1 cellular context compared by ENCODE assay signal in genomic region chr5:179550511-179551342, GRCh38.
A peak's percentile ranks its signal among the peaks of the same experiment; 100 is the strongest.
TF ChIP-seq lines count a peak whose summit lies in the region.

TSS of gene RUFY1 (plus strand) at chr5:179550554. CDS start at chr5:179550570, 16 bp downstream.

TF ChIP-seq in K562, 482 proteins besides CTCF, POLR2A, EP300 and RAD21 (continued from another document and continues in another):
- TF ChIP-seq ZNF511 (CRISPR knock-in tag; IDR thresholded peaks at IDR 0.05) (peak; percentile 21; the same call in 1 of the 2 replicates), VEZF1 (CRISPR knock-in tag; IDR thresholded peaks at IDR 0.05) (peak; percentile 98), ELF2 (CRISPR knock-in tag; IDR thresholded peaks at IDR 0.05) (peak; percentile 55; the same call in 1 of the 2 replicates), HMBOX1 (IDR thresholded peaks at IDR 0.05) (peak; percentile 13; the same call in 1 of the 2 replicates), EGR1 (conservative IDR thresholded peaks at IDR 0.05) (peak; percentile 90), DEAF1 (CRISPR knock-in tag; IDR thresholded peaks at IDR 0.05) (no peak), ZNF212 (CRISPR knock-in tag; IDR thresholded peaks at IDR 0.05) (no peak), BCL6 (CRISPR knock-in tag; IDR thresholded peaks at IDR 0.05) (no peak), HOMEZ (CRISPR knock-in tag; IDR thresholded peaks at IDR 0.05) (no peak), ZNF583 (CRISPR knock-in tag; IDR thresholded peaks at IDR 0.05) (peak; percentile 21; the same call in 1 of the 2 replicates), HDAC6 (IDR thresholded peaks at IDR 0.05; ENCODE audit: low read depth, low read length) (no peak), ETS1 (conservative IDR thresholded peaks at IDR 0.05; ENCODE audit: control insufficient read depth, low read depth, low read length) (peak; percentile 13; the same call in 1 of the 2 replicates), POLR2B (IDR thresholded peaks at IDR 0.05; ENCODE audit: low read depth, partially characterized antibody) (peak; percentile 60), E2F8 (IDR thresholded peaks at IDR 0.05; ENCODE audit: low read depth, partially characterized antibody) (peak; percentile 18), GATAD2B (IDR thresholded peaks at IDR 0.05; ENCODE audit: borderline replicate concordance) (peak; percentile 79; the same call in 1 of the 2 replicates), REST (CRISPR knock-in tag; IDR thresholded peaks at IDR 0.05; ENCODE audit: low read depth) (no peak), ZNF584 (CRISPR knock-in tag; IDR thresholded peaks at IDR 0.05; ENCODE audit: low read depth) (peak; percentile 85; the same call in 1 of the 2 replicates), BRD4 (IDR thresholded peaks at IDR 0.05) (no peak; the same call in 1 of the 2 replicates), RAD51 (IDR thresholded peaks at IDR 0.05; ENCODE audit: borderline replicate concordance, low read depth) (peak; percentile 49; the same call in 1 of the 2 replicates), PKNOX1 (IDR thresholded peaks at IDR 0.05) (no peak), THRA (IDR thresholded peaks at IDR 0.05) (no peak), KLF6 (CRISPR knock-in tag; IDR thresholded peaks at IDR 0.05; ENCODE audit: borderline replicate concordance) (no peak), HES1 (IDR thresholded peaks at IDR 0.05; ENCODE audit: low read depth) (no peak), PRPF4 (IDR thresholded peaks at IDR 0.05; ENCODE audit: insufficient read depth, low read depth, low read length, poor library complexity, severe bottlenecking) (no peak), ZNF280B (CRISPR knock-in tag; IDR thresholded peaks at IDR 0.05) (no peak), RB1 (IDR thresholded peaks at IDR 0.05; ENCODE audit: low read depth) (peak; percentile 74), ZSCAN32 (CRISPR knock-in tag; IDR thresholded peaks at IDR 0.05) (no peak), TFAM (CRISPR knock-in tag; conservative IDR thresholded peaks at IDR 0.05) (no peak), SIN3A (IDR thresholded peaks at IDR 0.05; ENCODE audit: borderline replicate concordance in 2 of 2, control insufficient read depth in 1 of 2, low read depth in 2 of 2, low read length in 2 of 2) (peak; percentile 40 to 48; a peak in 2 of 4 replicates), GTF2A2 (tag; IDR thresholded peaks at IDR 0.05) (no peak), SIN3B (IDR thresholded peaks at IDR 0.05; ENCODE audit: low read depth) (peak; percentile 90), YY1 (IDR thresholded peaks at IDR 0.05; ENCODE audit: borderline replicate concordance in 1 of 3, control insufficient read depth in 1 of 3, extremely low read depth in 1 of 3, insufficient read depth in 3 of 3, insufficient read length in 1 of 3, insufficient replicate concordance in 2 of 3, low read depth in 1 of 3, low read length in 2 of 3) (peak; percentile 63 to 92 (median 90)), RBM15 (IDR thresholded peaks at IDR 0.05; ENCODE audit: insufficient read depth, low read length) (no peak), HOXB6 (CRISPR knock-in tag; IDR thresholded peaks at IDR 0.05; ENCODE audit: borderline replicate concordance) (no peak), MITF (IDR thresholded peaks at IDR 0.05) (peak; percentile 44; the same call in 1 of the 2 replicates), ZNF77 (CRISPR knock-in tag; IDR thresholded peaks at IDR 0.05) (no peak)
